Comparison of ENCODE assay signal across 1 cellular context in genomic region chr6:134520181-134521115, GRCh38.
TF ChIP-seq lines count a peak whose summit lies in the region.

No MANE protein-coding gene starts in this region.

TF ChIP-seq in GM23338, 12 proteins besides CTCF, POLR2A, EP300 and RAD21 (continued from another document):
- TF ChIP-seq ZNF462 (CRISPR knock-in tag; IDR thresholded peaks at IDR 0.05) (no peak), ZNF331 (CRISPR knock-in tag; IDR thresholded peaks at IDR 0.05; ENCODE audit: low read depth) (no peak), CREB1 (CRISPR knock-in tag; IDR thresholded peaks at IDR 0.05; ENCODE audit: low read depth) (no peak), ZNF114 (CRISPR knock-in tag; IDR thresholded peaks at IDR 0.05) (no peak), EZH2 (IDR thresholded peaks at IDR 0.05; ENCODE audit: low read depth, unreplicated experiment) (no peak), NANOG (IDR thresholded peaks at IDR 0.05; ENCODE audit: borderline replicate concordance) (no peak), JUNB (IDR thresholded peaks at IDR 0.05; ENCODE audit: unreplicated experiment) (no peak)
